ENCODE assay signal across 7 cellular contexts in the genomic region with DNA sequence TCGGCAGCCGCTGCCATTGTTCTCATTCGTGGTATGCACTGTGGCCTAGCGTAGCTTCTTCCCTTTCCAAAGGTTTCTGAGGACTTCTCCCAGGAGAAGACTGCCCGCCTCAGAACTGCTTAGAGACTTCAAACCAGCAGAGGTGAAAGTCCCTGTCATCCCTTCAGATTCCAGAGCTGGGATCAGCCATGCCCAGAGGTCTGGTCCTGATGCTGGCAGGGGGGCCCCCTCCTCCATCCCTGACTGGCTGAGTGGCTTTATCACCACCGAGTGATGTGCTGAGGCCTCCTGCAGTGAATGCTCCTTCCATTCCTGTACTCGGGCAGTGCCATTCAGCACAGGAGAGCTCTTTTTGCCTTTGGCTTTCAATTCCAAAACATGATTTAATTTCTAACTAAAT. TPM values are rescaled to one million over a fixed set of nuclear protein-coding genes. Genes with fewer than 3 reads are reported as not detected.
"Had no signal": no experiment of that assay in that cellular context is flagged by ENCODE, and none has a peak within 500 bp of the region (broad histone marks: within the 10 kb centered on the region; RNA-seq: fewer than 3 reads in every experiment).

No MANE protein-coding gene starts in this region.

RNA-seq across cellular contexts. Expression of gene TTC23L, which starts 8.1 kb away (rescaled TPM):
- total RNA-seq: left cardiac atrium; left lobe of liver; mesenteric fat pad; myocyte; natural killer cell treated with Interleukin-12 subunit alpha and Interleukin-12 subunit beta and Interleukin-15 and Interleukin-18, amount 100 ng/mL, for 72 hours; osteoblast had no signal
- polyA plus RNA-seq: naive thymus-derived CD4-positive, alpha-beta T cell had no signal
